1 cellular context compared by ENCODE assay signal in the genomic region with DNA sequence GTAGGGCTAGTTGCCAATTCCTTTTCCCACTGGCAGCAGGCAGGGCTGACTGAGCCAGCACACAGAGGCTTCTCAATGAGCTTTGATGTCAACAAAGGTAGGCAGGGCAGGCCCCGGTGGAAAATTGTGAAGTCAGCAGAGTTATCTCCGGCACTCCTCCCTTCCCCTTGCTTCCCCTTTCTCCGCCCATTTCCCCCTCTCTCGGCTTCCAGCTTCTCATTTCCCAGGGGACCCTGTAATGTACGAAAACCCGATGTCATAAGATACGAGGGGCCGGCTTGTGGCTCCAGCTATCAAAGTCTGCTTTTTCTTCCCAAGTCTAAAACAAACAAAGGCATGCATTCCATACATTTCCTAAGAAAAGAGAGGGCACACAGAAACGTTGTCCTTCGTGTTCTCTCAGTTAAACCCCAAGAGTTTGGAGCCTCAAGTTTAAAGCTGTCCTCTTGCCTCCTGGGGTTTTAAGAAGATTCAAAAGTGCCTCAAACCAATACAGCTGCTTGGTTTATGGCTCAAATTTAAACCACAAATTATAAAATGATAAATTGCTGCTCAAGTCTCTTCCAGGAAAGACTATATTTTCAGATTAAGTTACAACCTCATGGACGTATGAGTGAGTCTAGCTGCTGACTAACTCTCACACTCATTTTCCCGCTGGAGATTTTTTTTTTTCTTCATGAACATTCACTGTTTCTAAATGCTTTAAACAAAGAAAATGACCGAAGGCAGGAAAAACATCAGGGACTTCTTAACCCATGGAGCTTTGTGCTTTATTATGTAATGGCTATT.
TF ChIP-seq lines count a peak whose summit lies in the region.

No MANE protein-coding gene starts in this region.

TF ChIP-seq in HepG2, 621 proteins besides CTCF, POLR2A, EP300 and RAD21 (continued from another document and continues in another):
- TF ChIP-seq, protein P1, sequence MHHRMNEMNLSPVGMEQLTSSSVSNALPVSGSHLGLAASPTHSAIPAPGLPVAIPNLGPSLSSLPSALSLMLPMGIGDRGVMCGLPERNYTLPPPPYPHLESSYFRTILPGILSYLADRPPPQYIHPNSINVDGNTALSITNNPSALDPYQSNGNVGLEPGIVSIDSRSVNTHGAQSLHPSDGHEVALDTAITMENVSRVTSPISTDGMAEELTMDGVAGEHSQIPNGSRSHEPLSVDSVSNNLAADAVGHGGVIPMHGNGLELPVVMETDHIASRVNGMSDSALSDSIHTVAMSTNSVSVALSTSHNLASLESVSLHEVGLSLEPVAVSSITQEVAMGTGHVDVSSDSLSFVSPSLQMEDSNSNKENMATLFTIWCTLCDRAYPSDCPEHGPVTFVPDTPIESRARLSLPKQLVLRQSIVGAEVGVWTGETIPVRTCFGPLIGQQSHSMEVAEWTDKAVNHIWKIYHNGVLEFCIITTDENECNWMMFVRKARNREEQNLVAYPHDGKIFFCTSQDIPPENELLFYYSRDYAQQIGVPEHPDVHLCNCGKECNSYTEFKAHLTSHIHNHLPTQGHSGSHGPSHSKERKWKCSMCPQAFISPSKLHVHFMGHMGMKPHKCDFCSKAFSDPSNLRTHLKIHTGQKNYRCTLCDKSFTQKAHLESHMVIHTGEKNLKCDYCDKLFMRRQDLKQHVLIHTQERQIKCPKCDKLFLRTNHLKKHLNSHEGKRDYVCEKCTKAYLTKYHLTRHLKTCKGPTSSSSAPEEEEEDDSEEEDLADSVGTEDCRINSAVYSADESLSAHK (CRISPR knock-in tag; IDR thresholded peaks at IDR 0.05; ENCODE audit: borderline replicate concordance): no peak
- TF ChIP-seq TGIF2 (CRISPR knock-in tag; IDR thresholded peaks at IDR 0.05): 0 out of 2 replicates have a peak, but pooled peaks have one; percentile 28
- TF ChIP-seq NR2F6 (IDR thresholded peaks at IDR 0.05): peak; percentile 57
- TF ChIP-seq NR2F6 (CRISPR knock-in tag; IDR thresholded peaks at IDR 0.05): peak; percentile 80
- TF ChIP-seq ZNF33A (CRISPR knock-in tag; IDR thresholded peaks at IDR 0.05; ENCODE audit: borderline replicate concordance): no peak
- TF ChIP-seq HOXD1 (CRISPR knock-in tag; IDR thresholded peaks at IDR 0.05): peak; percentile 50; the same call in 1 of the 2 replicates
- TF ChIP-seq ZNF644 (CRISPR knock-in tag; IDR thresholded peaks at IDR 0.05; ENCODE audit: low read depth): no peak
- TF ChIP-seq SMAD3 (CRISPR knock-in tag; IDR thresholded peaks at IDR 0.05): peak; percentile 51; the same call in 1 of the 2 replicates
- no peak for TF ChIP-seq IKZF1 (IDR thresholded peaks at IDR 0.05)
- TF ChIP-seq YY1 (IDR thresholded peaks at IDR 0.05; ENCODE audit: insufficient read depth, insufficient replicate concordance, low read depth, low read length): no peak
- TF ChIP-seq, protein P2, sequence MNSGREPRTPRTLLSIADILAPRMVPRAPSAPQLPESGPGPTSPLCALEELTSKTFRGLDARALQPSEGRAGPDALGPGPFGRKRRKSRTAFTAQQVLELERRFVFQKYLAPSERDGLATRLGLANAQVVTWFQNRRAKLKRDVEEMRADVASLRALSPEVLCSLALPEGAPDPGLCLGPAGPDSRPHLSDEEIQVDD (CRISPR knock-in tag; IDR thresholded peaks at IDR 0.05; ENCODE audit: borderline replicate concordance): no peak
- no peak for TF ChIP-seq JUND (CRISPR knock-in tag; IDR thresholded peaks at IDR 0.05)
- peak; percentile 80; the same call in 1 of the 2 replicates for TF ChIP-seq ZNF292 (CRISPR knock-in tag; IDR thresholded peaks at IDR 0.05; ENCODE audit: borderline replicate concordance, low read depth)
- TF ChIP-seq SRSF1 (optimal IDR thresholded peaks at IDR 0.05; ENCODE audit: low read depth, low read length): no peak
- TF ChIP-seq ZNF766 (CRISPR knock-in tag; IDR thresholded peaks at IDR 0.05; ENCODE audit: borderline replicate concordance): 0 out of 2 replicates have a peak, but pooled peaks have one; percentile 52
- TF ChIP-seq NFE2 (CRISPR knock-in tag; IDR thresholded peaks at IDR 0.05): no peak
- TF ChIP-seq ZNF652 (CRISPR knock-in tag; IDR thresholded peaks at IDR 0.05; ENCODE audit: borderline replicate concordance, low read depth): no peak; the same call in 1 of the 2 replicates
- no peak for TF ChIP-seq KAT2B (IDR thresholded peaks at IDR 0.05; ENCODE audit: borderline replicate concordance, low read depth, low read length)
- no peak for TF ChIP-seq ZNF879 (CRISPR knock-in tag; IDR thresholded peaks at IDR 0.05)
- no peak for TF ChIP-seq CEBPB (IDR thresholded peaks at IDR 0.05; ENCODE audit: borderline replicate concordance, low read depth, low read length)
- TF ChIP-seq, protein P3, sequence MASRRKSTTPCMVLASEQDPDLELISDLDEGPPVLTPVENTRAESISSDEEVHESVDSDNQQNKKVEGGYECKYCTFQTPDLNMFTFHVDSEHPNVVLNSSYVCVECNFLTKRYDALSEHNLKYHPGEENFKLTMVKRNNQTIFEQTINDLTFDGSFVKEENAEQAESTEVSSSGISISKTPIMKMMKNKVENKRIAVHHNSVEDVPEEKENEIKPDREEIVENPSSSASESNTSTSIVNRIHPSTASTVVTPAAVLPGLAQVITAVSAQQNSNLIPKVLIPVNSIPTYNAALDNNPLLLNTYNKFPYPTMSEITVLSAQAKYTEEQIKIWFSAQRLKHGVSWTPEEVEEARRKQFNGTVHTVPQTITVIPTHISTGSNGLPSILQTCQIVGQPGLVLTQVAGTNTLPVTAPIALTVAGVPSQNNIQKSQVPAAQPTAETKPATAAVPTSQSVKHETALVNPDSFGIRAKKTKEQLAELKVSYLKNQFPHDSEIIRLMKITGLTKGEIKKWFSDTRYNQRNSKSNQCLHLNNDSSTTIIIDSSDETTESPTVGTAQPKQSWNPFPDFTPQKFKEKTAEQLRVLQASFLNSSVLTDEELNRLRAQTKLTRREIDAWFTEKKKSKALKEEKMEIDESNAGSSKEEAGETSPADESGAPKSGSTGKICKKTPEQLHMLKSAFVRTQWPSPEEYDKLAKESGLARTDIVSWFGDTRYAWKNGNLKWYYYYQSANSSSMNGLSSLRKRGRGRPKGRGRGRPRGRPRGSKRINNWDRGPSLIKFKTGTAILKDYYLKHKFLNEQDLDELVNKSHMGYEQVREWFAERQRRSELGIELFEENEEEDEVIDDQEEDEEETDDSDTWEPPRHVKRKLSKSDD (CRISPR knock-in tag; IDR thresholded peaks at IDR 0.05; ENCODE audit: low read depth): peak; percentile 87
- no peak for TF ChIP-seq HDAC6 (IDR thresholded peaks at IDR 0.05; ENCODE audit: low read depth, low read length)
- TF ChIP-seq, protein P4, sequence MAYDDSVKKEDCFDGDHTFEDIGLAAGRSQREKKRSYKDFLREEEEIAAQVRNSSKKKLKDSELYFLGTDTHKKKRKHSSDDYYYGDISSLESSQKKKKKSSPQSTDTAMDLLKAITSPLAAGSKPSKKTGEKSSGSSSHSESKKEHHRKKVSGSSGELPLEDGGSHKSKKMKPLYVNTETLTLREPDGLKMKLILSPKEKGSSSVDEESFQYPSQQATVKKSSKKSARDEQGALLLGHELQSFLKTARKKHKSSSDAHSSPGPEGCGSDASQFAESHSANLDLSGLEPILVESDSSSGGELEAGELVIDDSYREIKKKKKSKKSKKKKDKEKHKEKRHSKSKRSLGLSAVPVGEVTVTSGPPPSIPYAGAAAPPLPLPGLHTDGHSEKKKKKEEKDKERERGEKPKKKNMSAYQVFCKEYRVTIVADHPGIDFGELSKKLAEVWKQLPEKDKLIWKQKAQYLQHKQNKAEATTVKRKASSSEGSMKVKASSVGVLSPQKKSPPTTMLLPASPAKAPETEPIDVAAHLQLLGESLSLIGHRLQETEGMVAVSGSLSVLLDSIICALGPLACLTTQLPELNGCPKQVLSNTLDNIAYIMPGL (CRISPR knock-in tag; IDR thresholded peaks at IDR 0.05; ENCODE audit: borderline replicate concordance in 1 of 2, low read depth in 1 of 2): peak in 1 of 2 experiments; percentile 40; a peak in 2 of 4 replicates
- TF ChIP-seq ZNF788 (CRISPR knock-in tag; IDR thresholded peaks at IDR 0.05; ENCODE audit: borderline replicate concordance): peak; percentile 80; the same call in 1 of the 2 replicates
- TF ChIP-seq TBX3 (IDR thresholded peaks at IDR 0.05; ENCODE audit: borderline replicate concordance): no peak
- TF ChIP-seq, protein P5, sequence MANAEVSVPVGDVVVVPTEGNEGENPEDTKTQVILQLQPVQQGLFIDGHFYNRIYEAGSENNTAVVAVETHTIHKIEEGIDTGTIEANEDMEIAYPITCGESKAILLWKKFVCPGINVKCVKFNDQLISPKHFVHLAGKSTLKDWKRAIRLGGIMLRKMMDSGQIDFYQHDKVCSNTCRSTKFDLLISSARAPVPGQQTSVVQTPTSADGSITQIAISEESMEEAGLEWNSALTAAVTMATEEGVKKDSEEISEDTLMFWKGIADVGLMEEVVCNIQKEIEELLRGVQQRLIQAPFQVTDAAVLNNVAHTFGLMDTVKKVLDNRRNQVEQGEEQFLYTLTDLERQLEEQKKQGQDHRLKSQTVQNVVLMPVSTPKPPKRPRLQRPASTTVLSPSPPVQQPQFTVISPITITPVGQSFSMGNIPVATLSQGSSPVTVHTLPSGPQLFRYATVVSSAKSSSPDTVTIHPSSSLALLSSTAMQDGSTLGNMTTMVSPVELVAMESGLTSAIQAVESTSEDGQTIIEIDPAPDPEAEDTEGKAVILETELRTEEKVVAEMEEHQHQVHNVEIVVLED (CRISPR knock-in tag; IDR thresholded peaks at IDR 0.05; ENCODE audit: borderline replicate concordance): no peak
- TF ChIP-seq ZNF709 (CRISPR knock-in tag; IDR thresholded peaks at IDR 0.05): no peak
- TF ChIP-seq HMGA1 (CRISPR knock-in tag; conservative IDR thresholded peaks at IDR 0.05): no peak
- TF ChIP-seq SP5 (CRISPR knock-in tag; IDR thresholded peaks at IDR 0.05; ENCODE audit: borderline replicate concordance, low read depth): peak; percentile 99
- TF ChIP-seq ZNF343 (CRISPR knock-in tag; IDR thresholded peaks at IDR 0.05): 0 out of 2 replicates have a peak, but pooled peaks have one; percentile 58
- TF ChIP-seq, protein P6, sequence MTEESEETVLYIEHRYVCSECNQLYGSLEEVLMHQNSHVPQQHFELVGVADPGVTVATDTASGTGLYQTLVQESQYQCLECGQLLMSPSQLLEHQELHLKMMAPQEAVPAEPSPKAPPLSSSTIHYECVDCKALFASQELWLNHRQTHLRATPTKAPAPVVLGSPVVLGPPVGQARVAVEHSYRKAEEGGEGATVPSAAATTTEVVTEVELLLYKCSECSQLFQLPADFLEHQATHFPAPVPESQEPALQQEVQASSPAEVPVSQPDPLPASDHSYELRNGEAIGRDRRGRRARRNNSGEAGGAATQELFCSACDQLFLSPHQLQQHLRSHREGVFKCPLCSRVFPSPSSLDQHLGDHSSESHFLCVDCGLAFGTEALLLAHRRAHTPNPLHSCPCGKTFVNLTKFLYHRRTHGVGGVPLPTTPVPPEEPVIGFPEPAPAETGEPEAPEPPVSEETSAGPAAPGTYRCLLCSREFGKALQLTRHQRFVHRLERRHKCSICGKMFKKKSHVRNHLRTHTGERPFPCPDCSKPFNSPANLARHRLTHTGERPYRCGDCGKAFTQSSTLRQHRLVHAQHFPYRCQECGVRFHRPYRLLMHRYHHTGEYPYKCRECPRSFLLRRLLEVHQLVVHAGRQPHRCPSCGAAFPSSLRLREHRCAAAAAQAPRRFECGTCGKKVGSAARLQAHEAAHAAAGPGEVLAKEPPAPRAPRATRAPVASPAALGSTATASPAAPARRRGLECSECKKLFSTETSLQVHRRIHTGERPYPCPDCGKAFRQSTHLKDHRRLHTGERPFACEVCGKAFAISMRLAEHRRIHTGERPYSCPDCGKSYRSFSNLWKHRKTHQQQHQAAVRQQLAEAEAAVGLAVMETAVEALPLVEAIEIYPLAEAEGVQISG (CRISPR knock-in tag; IDR thresholded peaks at IDR 0.05): peak; percentile 74
- peak; percentile 57; the same call in 1 of the 2 replicates for TF ChIP-seq SPEN (CRISPR knock-in tag; IDR thresholded peaks at IDR 0.05; ENCODE audit: low read depth)
- TF ChIP-seq ONECUT2 (CRISPR knock-in tag; IDR thresholded peaks at IDR 0.05): no peak
- TF ChIP-seq ZNF878 (CRISPR knock-in tag; IDR thresholded peaks at IDR 0.05): peak; percentile 89
- no peak for TF ChIP-seq NFYB (CRISPR knock-in tag; IDR thresholded peaks at IDR 0.05)
- TF ChIP-seq ZNF460 (CRISPR knock-in tag; IDR thresholded peaks at IDR 0.05; ENCODE audit: borderline replicate concordance): no peak; the same call in 1 of the 2 replicates
- no peak for TF ChIP-seq NR2F1 (CRISPR knock-in tag; IDR thresholded peaks at IDR 0.05)
- peak; percentile 91 for TF ChIP-seq ETV5 (CRISPR knock-in tag; IDR thresholded peaks at IDR 0.05; ENCODE audit: borderline replicate concordance)
- TF ChIP-seq, protein P7, sequence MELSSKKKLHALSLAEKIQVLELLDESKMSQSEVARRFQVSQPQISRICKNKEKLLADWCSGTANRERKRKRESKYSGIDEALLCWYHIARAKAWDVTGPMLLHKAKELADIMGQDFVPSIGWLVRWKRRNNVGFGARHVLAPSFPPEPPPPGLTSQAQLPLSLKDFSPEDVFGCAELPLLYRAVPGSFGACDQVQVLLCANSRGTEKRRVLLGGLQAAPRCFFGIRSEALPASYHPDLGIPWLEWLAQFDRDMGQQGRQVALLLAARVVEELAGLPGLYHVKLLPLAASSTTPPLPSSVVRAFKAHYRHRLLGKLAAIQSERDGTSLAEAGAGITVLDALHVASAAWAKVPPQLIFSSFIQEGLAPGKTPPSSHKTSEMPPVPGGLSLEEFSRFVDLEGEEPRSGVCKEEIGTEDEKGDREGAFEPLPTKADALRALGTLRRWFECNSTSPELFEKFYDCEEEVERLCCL (CRISPR knock-in tag; IDR thresholded peaks at IDR 0.05; ENCODE audit: borderline replicate concordance): no peak
- TF ChIP-seq MAFF (IDR thresholded peaks at IDR 0.05; ENCODE audit: low read depth, low read length): peak; percentile 94
- TF ChIP-seq MZF1 (CRISPR knock-in tag; IDR thresholded peaks at IDR 0.05; ENCODE audit: borderline replicate concordance): no peak
- no peak for TF ChIP-seq ZNF577 (CRISPR knock-in tag; IDR thresholded peaks at IDR 0.05; ENCODE audit: borderline replicate concordance, low read depth)
- no peak for TF ChIP-seq NONO (IDR thresholded peaks at IDR 0.05)
- TF ChIP-seq NONO (CRISPR knock-in tag; conservative IDR thresholded peaks at IDR 0.05): peak; percentile 54; the same call in 1 of the 2 replicates
